In the genomic region with DNA sequence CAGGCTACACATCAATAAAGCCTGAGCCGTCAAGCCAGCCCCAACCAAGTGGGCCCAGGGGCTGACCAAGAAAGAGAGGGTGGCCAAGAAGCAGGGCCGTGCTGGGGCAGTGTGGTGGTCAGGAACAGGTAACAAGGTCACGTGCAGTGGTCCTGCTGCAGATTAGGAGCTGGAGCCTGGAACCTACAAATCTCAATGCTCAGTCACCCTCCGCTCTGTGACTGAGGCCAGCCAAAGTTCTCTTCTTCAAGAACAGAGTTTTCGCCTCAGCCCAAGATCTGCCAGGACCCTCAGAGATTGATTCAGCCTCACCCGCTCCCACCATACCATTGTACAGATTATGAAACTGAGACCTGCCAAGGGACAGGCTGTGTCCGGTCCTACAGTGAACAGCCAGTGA, we compare ENCODE assay signal across 22 cellular contexts. TPM values are rescaled to one million over a fixed set of nuclear protein-coding genes. Genes with fewer than 3 reads are reported as not detected.
"Had no signal": no experiment of that assay in that cellular context is flagged by ENCODE, and none has a peak within 500 bp of the region (broad histone marks: within the 10 kb centered on the region; RNA-seq: fewer than 3 reads in every experiment).

No MANE protein-coding gene starts in this region.

- FAIRE-seq: kidney had no signal

- H3K79me2 ChIP-seq: parathyroid adenoma had no signal

- H2AFZ ChIP-seq: parathyroid adenoma had no signal

- H3K9me3 ChIP-seq: esophagus squamous epithelium, left ventricle myocardium inferior, lower lobe of right lung, psoas muscle, testis, tibial nerve, uterus had no signal

- H3K36me3 Mint-ChIP-seq: natural killer cell treated with Interleukin-12 subunit alpha and Interleukin-12 subunit beta and Interleukin-15 and Interleukin-18, amount 100 ng/mL, for 72 hours; stimulated activated naive B cell treated with anti-CD40 and anti-IgM and Interleukin-4, amounts not matched to agents 10 μg/mL and 1 μg/mL and 100 μg/mL, for 72 hours had no signal

- DNase-seq: effector memory CD8-positive, alpha-beta T cell; esophagus squamous epithelium; foreskin keratinocyte; kidney; left cardiac atrium; left ventricle myocardium inferior; lower lobe of right lung; mesenchymal stem cell; midbrain; psoas muscle; retina; stimulated activated CD4-positive, alpha-beta T cell treated with anti-CD3 and anti-CD28 coated beads, Interleukin-2, amount 100 ng/mL, for 24 hours; stimulated activated CD4-positive, alpha-beta T cell treated with anti-CD3 and anti-CD28 coated beads, Interleukin-4, amount 100 ng/mL, for 4 hours; stimulated activated naive B cell treated with anti-CD40 and anti-IgM and Interleukin-4, amounts not matched to agents 10 μg/mL and 1 μg/mL and 100 μg/mL, for 72 hours; stimulated activated naive CD8-positive, alpha-beta T cell treated with anti-CD3 and anti-CD28 coated beads, Interleukin-15, amount 100 ng/mL, for 72 hours; testis; uterus had no signal

- H3K4me1 ChIP-seq: foreskin keratinocyte, parathyroid adenoma, psoas muscle, uterus had no signal

- H3K4me3 ChIP-seq: esophagus squamous epithelium, left ventricle myocardium inferior, lower lobe of right lung, psoas muscle, testis, tibial nerve, uterus had no signal

- H3K4me3 Mint-ChIP-seq: dendritic cell treated with granulocyte-macrophage colony-stimulating factor and Interleukin-4, amounts not matched to agents 40 ng/mL and 50 ng/mL, for 4 days; effector memory CD8-positive, alpha-beta T cell; natural killer cell treated with Interleukin-12 subunit alpha and Interleukin-12 subunit beta and Interleukin-15 and Interleukin-18, amount 100 ng/mL, for 72 hours; stimulated activated naive B cell treated with anti-CD40 and anti-IgM and Interleukin-4, amounts not matched to agents 10 μg/mL and 1 μg/mL and 100 μg/mL, for 72 hours; stimulated activated naive CD8-positive, alpha-beta T cell treated with anti-CD3 and anti-CD28 coated beads, Interleukin-15, amount 100 ng/mL, for 72 hours had no signal

- H3K9ac ChIP-seq: parathyroid adenoma had no signal

- H3K27ac ChIP-seq: esophagus squamous epithelium, foreskin keratinocyte, left ventricle myocardium inferior, lower lobe of right lung, parathyroid adenoma, psoas muscle, testis, uterus had no signal

- H3K9me3 Mint-ChIP-seq: dendritic cell treated with granulocyte-macrophage colony-stimulating factor and Interleukin-4, amounts not matched to agents 40 ng/mL and 50 ng/mL, for 4 days; effector memory CD8-positive, alpha-beta T cell; natural killer cell treated with Interleukin-12 subunit alpha and Interleukin-12 subunit beta and Interleukin-15 and Interleukin-18, amount 100 ng/mL, for 72 hours; stimulated activated naive B cell treated with anti-CD40 and anti-IgM and Interleukin-4, amounts not matched to agents 10 μg/mL and 1 μg/mL and 100 μg/mL, for 72 hours; stimulated activated naive CD8-positive, alpha-beta T cell treated with anti-CD3 and anti-CD28 coated beads, Interleukin-15, amount 100 ng/mL, for 72 hours had no signal

- H3K36me3 ChIP-seq: esophagus squamous epithelium, left ventricle myocardium inferior, lower lobe of right lung, tibial nerve, uterus had no signal

- ATAC-seq: effector memory CD8-positive, alpha-beta T cell; foreskin keratinocyte; natural killer cell treated with Interleukin-12 subunit alpha and Interleukin-12 subunit beta and Interleukin-15 and Interleukin-18, amount 100 ng/mL, for 72 hours; psoas muscle; sciatic nerve; stimulated activated naive B cell treated with anti-CD40 and anti-IgM and Interleukin-4, amounts not matched to agents 10 μg/mL and 1 μg/mL and 100 μg/mL, for 72 hours; stimulated activated naive CD8-positive, alpha-beta T cell treated with anti-CD3 and anti-CD28 coated beads, Interleukin-15, amount 100 ng/mL, for 72 hours had no signal

- H3K27ac Mint-ChIP-seq: dendritic cell treated with granulocyte-macrophage colony-stimulating factor and Interleukin-4, amounts not matched to agents 40 ng/mL and 50 ng/mL, for 4 days; effector memory CD8-positive, alpha-beta T cell; natural killer cell treated with Interleukin-12 subunit alpha and Interleukin-12 subunit beta and Interleukin-15 and Interleukin-18, amount 100 ng/mL, for 72 hours; stimulated activated naive B cell treated with anti-CD40 and anti-IgM and Interleukin-4, amounts not matched to agents 10 μg/mL and 1 μg/mL and 100 μg/mL, for 72 hours; stimulated activated naive CD8-positive, alpha-beta T cell treated with anti-CD3 and anti-CD28 coated beads, Interleukin-15, amount 100 ng/mL, for 72 hours had no signal

- H3K27me3 ChIP-seq: foreskin keratinocyte, testis, tibial nerve, uterus had no signal

RNA-seq across cellular contexts. Expression of a gene that starts 26.9 kb away (rescaled TPM):
- total RNA-seq: left cardiac atrium; left ventricle myocardium inferior; natural killer cell treated with Interleukin-12 subunit alpha and Interleukin-12 subunit beta and Interleukin-15 and Interleukin-18, amount 100 ng/mL, for 72 hours; psoas muscle had no signal
